ENCODE assay signal across 1 cellular context in genomic region chr12:55188974-55189556, GRCh38.
TF ChIP-seq lines count a peak whose summit lies in the region.

No MANE protein-coding gene starts in this region.

TF ChIP-seq in A549, 52 proteins besides CTCF, POLR2A, EP300 and RAD21 (continued from another document):
- TF ChIP-seq PHF8 (IDR thresholded peaks at IDR 0.05; ENCODE audit: borderline replicate concordance, low read depth), result no peak
TF ChIP-seq in A549: peak in this region for 1.
